Comparison of ENCODE assay signal across 17 cellular contexts in the genomic region with DNA sequence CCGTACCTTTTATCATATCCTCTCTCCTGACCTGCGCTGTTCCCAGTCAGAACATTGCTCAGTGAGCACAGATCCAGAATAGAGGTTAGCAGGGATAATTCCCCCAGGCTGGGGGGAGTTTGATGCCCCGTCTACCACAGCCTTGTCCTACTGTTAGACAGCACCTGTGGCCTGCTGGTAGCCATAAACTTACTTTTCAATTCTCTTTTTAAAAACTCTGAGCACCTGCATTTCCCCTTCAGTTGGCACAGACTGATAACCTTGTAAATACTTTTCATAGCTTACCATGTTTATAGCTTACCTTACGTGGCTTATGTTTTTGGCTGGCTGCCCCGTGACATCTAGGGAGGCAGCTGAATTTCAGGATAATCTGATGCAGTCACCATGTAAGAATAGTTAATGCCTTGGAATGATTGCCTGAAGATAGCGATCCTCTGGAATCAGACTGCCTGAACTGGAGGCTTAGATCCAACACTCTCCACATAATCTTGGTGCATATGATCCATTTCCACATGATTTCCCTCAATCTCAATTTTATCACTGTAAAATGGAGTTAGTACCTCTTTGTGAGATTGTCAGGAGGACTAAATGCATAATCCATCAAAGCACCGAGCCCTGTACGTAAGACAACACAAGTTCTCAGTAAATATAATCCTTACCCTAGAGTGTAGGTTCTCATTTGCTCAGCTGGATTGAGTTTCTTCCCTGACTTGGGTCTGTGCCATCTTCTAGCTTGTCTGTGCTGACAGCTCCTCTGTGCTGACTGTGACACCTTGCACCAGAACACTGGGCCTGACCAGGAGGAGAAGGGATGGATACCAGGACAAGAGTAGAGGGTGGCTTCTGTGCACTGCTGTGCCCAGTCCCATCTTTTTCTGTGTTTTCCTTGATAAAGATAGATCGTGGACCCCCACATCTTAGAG.
A peak's percentile ranks its signal among the peaks of the same experiment; 100 is the strongest.
DNase-seq lines count a peak whose midpoint lies in the region; ATAC-seq and TF ChIP-seq lines count a peak whose summit lies in the region.
"Had no signal": no experiment of that assay in that cellular context is flagged by ENCODE, and none has a peak within 500 bp of the region (broad histone marks: within the 10 kb centered on the region; RNA-seq: fewer than 3 reads in every experiment).

No MANE protein-coding gene starts in this region.

- H3K36me3 Mint-ChIP-seq in CD14-positive monocyte (peaks cover 33 to 41% of the 10 kb centered on the region in 2 donors), naive B cell (peaks cover 0 to 5% of the 10 kb centered on the region in 2 donors)
- H3K36me3 Mint-ChIP-seq in effector memory CD8-positive, alpha-beta T cell (ENCODE audit: insufficient read depth), result no peaks in the 10 kb centered on the region

- no peak for TF ChIP-seq CTCF in CD14-positive monocyte (IDR thresholded peaks at IDR 0.05)

- H3K27me3 Mint-ChIP-seq in CD14-positive monocyte (ENCODE audit: low read depth in 3 of 3), result peaks cover 0 to 2% (median 0%) of the 10 kb centered on the region in 3 donors
- no peaks in the 10 kb centered on the region for H3K27me3 Mint-ChIP-seq in effector memory CD8-positive, alpha-beta T cell
- no peaks in the 10 kb centered on the region for H3K27me3 Mint-ChIP-seq in naive B cell
- H3K27me3 Mint-ChIP-seq: activated naive CD8-positive, alpha-beta T cell treated with anti-CD3 and anti-CD28 coated beads, Interleukin-2, amount 10 ng/mL, durations not matched to agents 7 days and 5 days had no signal

- H3K4me3 Mint-ChIP-seq in CD14-positive monocyte (no peak overlapping the region), naive B cell (peak overlapping the region in 1 of 8 donors; percentile 26)
- no peak overlapping the region for H3K4me3 Mint-ChIP-seq in effector memory CD8-positive, alpha-beta T cell
- H3K4me3 Mint-ChIP-seq: activated naive CD8-positive, alpha-beta T cell treated with anti-CD3 and anti-CD28 coated beads, Interleukin-2, amount 10 ng/mL, durations not matched to agents 7 days and 5 days had no signal

- peak overlapping the region in 4 of 7 donors; percentile 15 to 77 (median 60) for H3K27ac Mint-ChIP-seq in CD14-positive monocyte
- peak overlapping the region; percentile 27 to 84 for H3K27ac Mint-ChIP-seq in effector memory CD8-positive, alpha-beta T cell
- H3K27ac Mint-ChIP-seq in naive B cell, result peak overlapping the region in 5 of 6 donors; percentile 34 to 79 (median 79)
- H3K27ac Mint-ChIP-seq: activated naive CD8-positive, alpha-beta T cell treated with anti-CD3 and anti-CD28 coated beads, Interleukin-2, amount 10 ng/mL, durations not matched to agents 7 days and 5 days had no signal

- H3K9me3 Mint-ChIP-seq in CD14-positive monocyte (peaks cover 0 to 2% (median 0%) of the 10 kb centered on the region in 7 donors), naive B cell (no peaks in the 10 kb centered on the region)
- no peaks in the 10 kb centered on the region for H3K9me3 Mint-ChIP-seq in effector memory CD8-positive, alpha-beta T cell
- H3K9me3 Mint-ChIP-seq: activated naive CD8-positive, alpha-beta T cell treated with anti-CD3 and anti-CD28 coated beads, Interleukin-2, amount 10 ng/mL, durations not matched to agents 7 days and 5 days had no signal

- DNase-seq in CD14-positive monocyte (ENCODE audit: low spot score), result no peak
- DNase-seq in NCI-H226, result peak; percentile 34
- DNase-seq in effector memory CD8-positive, alpha-beta T cell, result no peak
- DNase-seq in naive B cell, result no peak
- no peak for DNase-seq in NOMO-1 (lab: John Stamatoyannopoulos, UW; ENCODE audit: unreplicated experiment in 2 of 2)
- no peak for DNase-seq in SHP77 treated with DMSO at 0.1 percent for 48 hours (lab: John Stamatoyannopoulos, UW)
- no peak for DNase-seq in NCI-H128 (lab: John Stamatoyannopoulos, UW; ENCODE audit: unreplicated experiment)
- DNase-seq in NCI-H2029 treated with DMSO at 0.1 percent for 48 hours (lab: John Stamatoyannopoulos, UW), result no peak
- DNase-seq: activated naive CD8-positive, alpha-beta T cell treated with anti-CD3 and anti-CD28 coated beads, Interleukin-2, amount 10 ng/mL, durations not matched to agents 7 days and 5 days; DMS153; GOT3; kidney glomerular epithelial cell; NCI-H1048; stimulated activated naive CD4-positive, alpha-beta T cell treated with Interleukin-2 at 50 U/mL for 16 hours; T-helper 2 cell had no signal

- no peak for ATAC-seq in effector memory CD8-positive, alpha-beta T cell (replicated peaks)
- no peak for ATAC-seq in naive B cell (ENCODE audit: low read depth in 2 of 2)
- ATAC-seq: HepG2, Panc1 had no signal

- H3K4me1 Mint-ChIP-seq in CD14-positive monocyte (peaks cover 54% of the 10 kb centered on the region), naive B cell (peaks cover 57 to 83% (median 61%) of the 10 kb centered on the region in 3 donors)
- peaks cover 39 to 40% of the 10 kb centered on the region in 2 donors for H3K4me1 Mint-ChIP-seq in effector memory CD8-positive, alpha-beta T cell (ENCODE audit: low read depth in 2 of 2)

- intact Hi-C loops in CD14-positive monocyte (cut with micrococcal nuclease), result loop anchor here in 1 of 2 donors (10.0 kb wide), 1 partner anchor 119 kb away; no protein-coding TSS in a partner anchor
